8 cellular contexts compared by ENCODE assay signal in the genomic region with DNA sequence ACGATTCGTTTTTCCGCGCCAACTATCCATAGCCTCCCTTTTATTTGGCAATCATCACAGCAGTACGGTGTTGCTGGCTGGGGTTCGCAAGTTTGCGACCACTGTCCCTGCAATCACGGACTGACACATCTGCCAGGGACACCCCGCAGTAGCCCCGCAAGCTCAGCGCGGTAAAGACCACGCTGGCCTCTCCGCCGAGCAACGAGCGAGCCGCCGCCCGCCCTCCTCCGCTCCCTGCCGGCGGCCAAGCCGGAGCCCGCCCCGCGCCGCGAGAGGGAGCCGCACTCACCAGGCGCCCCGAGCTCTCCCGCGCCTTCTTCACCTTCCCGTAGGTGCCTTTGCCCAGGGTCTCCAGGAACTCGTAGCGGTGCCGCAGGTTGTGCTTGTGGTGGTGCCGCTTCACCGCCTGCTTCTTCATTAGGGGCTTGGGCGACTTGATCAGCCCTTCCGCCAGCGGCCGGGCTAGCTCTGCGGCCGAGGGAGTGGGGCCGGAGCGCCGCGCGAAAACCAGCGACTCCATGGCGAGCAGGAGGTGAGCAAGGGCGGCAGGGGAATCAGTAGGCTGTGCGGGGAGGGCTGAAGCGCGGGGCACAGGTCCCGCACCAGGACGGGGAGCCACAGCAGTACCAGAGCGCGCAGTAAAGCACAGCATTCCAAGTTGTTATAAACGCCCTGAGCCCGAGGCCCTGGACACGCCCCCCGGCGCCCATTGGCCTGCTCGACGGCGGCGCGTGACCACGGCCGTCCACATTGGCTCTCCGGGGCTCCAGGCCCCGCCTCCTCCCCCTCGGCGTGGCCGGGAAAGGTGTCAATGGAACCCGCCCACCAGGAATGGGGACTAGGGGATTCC. TPM values are rescaled to one million over a fixed set of nuclear protein-coding genes. Genes with fewer than 3 reads are reported as not detected.
A peak's percentile ranks its signal among the peaks of the same experiment; 100 is the strongest.
DNase-seq lines count a peak whose midpoint lies in the region; ATAC-seq and TF ChIP-seq lines count a peak whose summit lies in the region.

A gene (minus strand): TSS at position 637 of the 850 bp plus-strand sequence. CDS start 117 bp downstream, at position 520.

- TF ChIP-seq CTCF in HCT116 (IDR thresholded peaks at IDR 0.05 in 2 of 3, conservative IDR thresholded peaks at IDR 0.05 in 1 of 3; ENCODE audit: borderline replicate concordance in 1 of 3, insufficient read depth in 1 of 3, low read depth in 2 of 3, low read length in 2 of 3) (peak in 2 of 3 experiments; percentile 14 to 29; a peak in 3 of 6 replicates), coronary artery (IDR thresholded peaks at IDR 0.05) (no peak)

- H3K79me2 ChIP-seq in HCT116 (ENCODE audit: insufficient read depth, low read length), result peaks cover 45% of the 10 kb centered on the region; the same call in 1 of the 2 replicates

- BruUV-seq in HCT116 (replicated peaks; lab: Mats Ljungman, UMichigan), result no TSS peak

- peaks cover 65% of the 10 kb centered on the region for H3K4me1 Mint-ChIP-seq in activated CD4-positive, alpha-beta T cell treated with anti-CD3 and anti-CD28 coated beads, Interleukin-2, amount 10 ng/mL, durations not matched to agents 7 days and 5 days

- DNase-seq in AML-193 (lab: John Stamatoyannopoulos, UW) (peak; percentile 3 to 22), HCT116 (ENCODE audit: low read depth, low spot score) (peak; percentile 80), NCI-H446 treated with DMSO at 0.1 percent for 48 hours (lab: John Stamatoyannopoulos, UW) (peak; percentile 57), coronary artery (ENCODE audit: low spot score) (peak; percentile 89), kidney tubule cell (ENCODE audit: low spot score) (peak; percentile 97), OCI-M2 (lab: John Stamatoyannopoulos, UW; ENCODE audit: unreplicated experiment) (no peak)
- DNase-seq in activated CD4-positive, alpha-beta T cell treated with anti-CD3 and anti-CD28 coated beads, Interleukin-2, amount 10 ng/mL, durations not matched to agents 7 days and 5 days, result peak; percentile 81
- peak; percentile 62 to 82 for DNase-seq in stimulated activated CD4-positive, alpha-beta T cell treated with anti-CD3 and anti-CD28 coated beads, Interleukin-15, amount 100 ng/mL, for 48 hours (ENCODE audit: low read depth in 2 of 2)

- H3K27me3 Mint-ChIP-seq in activated CD4-positive, alpha-beta T cell treated with anti-CD3 and anti-CD28 coated beads, Interleukin-2, amount 10 ng/mL, durations not matched to agents 7 days and 5 days, result peaks cover 6% of the 10 kb centered on the region

- no peaks in the 10 kb centered on the region for H3K27me3 ChIP-seq in HCT116 (ENCODE audit: insufficient read depth, low read length)

- TF ChIP-seq POLR2A in HCT116 (IDR thresholded peaks at IDR 0.05; ENCODE audit: borderline replicate concordance, extremely low read depth, insufficient read depth, insufficient read length), result peak; percentile 68

- H3K9me3 Mint-ChIP-seq in activated CD4-positive, alpha-beta T cell treated with anti-CD3 and anti-CD28 coated beads, Interleukin-2, amount 10 ng/mL, durations not matched to agents 7 days and 5 days, result no peaks in the 10 kb centered on the region

- H3K9me3 ChIP-seq in HCT116 (ENCODE audit: control insufficient read depth in 1 of 2, insufficient read depth in 1 of 2, low read depth in 1 of 2, low read length in 2 of 2), result no peaks in the 10 kb centered on the region

- H3K27ac Mint-ChIP-seq in activated CD4-positive, alpha-beta T cell treated with anti-CD3 and anti-CD28 coated beads, Interleukin-2, amount 10 ng/mL, durations not matched to agents 7 days and 5 days, result peak within 1 kb of the TSS; percentile 90

- H3K4me1 ChIP-seq in HCT116 (ENCODE audit: control insufficient read depth in 1 of 2, insufficient read depth in 2 of 2, low read length in 2 of 2), result peaks cover 44 to 62% of the 10 kb centered on the region in 2 experiments

- intact Hi-C loops in HCT116 (cut with micrococcal nuclease), result loop anchor here (1.0 kb wide), 1 partner anchor 48 kb away; no protein-coding TSS in a partner anchor

- POLR2A ChIA-PET in HCT116 (lab: Charles Lee), result interaction anchor here (0.9 to 1.2 kb wide), 2 partner anchors 23 to 50 kb away, joined by 3 to 5 read pairs; no protein-coding TSS in a partner anchor
- POLR2A ChIA-PET in activated CD4-positive, alpha-beta T cell treated with anti-CD3 and anti-CD28 coated beads, Interleukin-2, amount 10 ng/mL, durations not matched to agents 7 days and 5 days (lab: Charles Lee), result interaction anchor here (0.6 kb wide), 1 partner anchor 312 kb away, joined by 3 read pairs; no protein-coding TSS in a partner anchor

- peak; percentile 92 for ATAC-seq in HCT116

- H3K36me3 ChIP-seq in HCT116 (ENCODE audit: control insufficient read depth in 1 of 2, insufficient read depth in 2 of 2, low read length in 2 of 2), result no peaks in the 10 kb centered on the region

- H3K9ac ChIP-seq in HCT116 (ENCODE audit: low read length), result peak within 1 kb of the TSS; percentile 90

- H3K4me2 ChIP-seq in HCT116 (ENCODE audit: low read length), result peak within 1 kb of the TSS; percentile 100

- RAD21 ChIA-PET in HCT116 (lab: Charles Lee; ENCODE audit: low non-redundant PET in 1 of 2, low total read pairs in 2 of 2, uncharacterized antibody in 2 of 2, unreplicated experiment in 2 of 2), result interaction anchor here (0.6 to 2.1 kb wide), 4 partner anchors 20 to 48 kb away, joined by 3 to 9 read pairs (median 7); no protein-coding TSS in a partner anchor

- H3K36me3 Mint-ChIP-seq in activated CD4-positive, alpha-beta T cell treated with anti-CD3 and anti-CD28 coated beads, Interleukin-2, amount 10 ng/mL, durations not matched to agents 7 days and 5 days (ENCODE audit: low read depth), result peaks cover 26% of the 10 kb centered on the region

- H3K27ac ChIP-seq in HCT116 (ENCODE audit: low read depth, low read length) (peak within 1 kb of the TSS; percentile 77), coronary artery (peak within 1 kb of the TSS in 1 of 2 donors; percentile 52)

- no peaks in the 10 kb centered on the region for H4K20me1 ChIP-seq in HCT116 (ENCODE audit: insufficient read depth)

- CTCF ChIA-PET in HCT116 (lab: Charles Lee), result interaction anchor here (1.1 to 10.6 kb wide), 3 partner anchors 14 to 47 kb away, joined by 3 to 397 read pairs (median 5); no protein-coding TSS in a partner anchor
- CTCF ChIA-PET in activated CD4-positive, alpha-beta T cell treated with anti-CD3 and anti-CD28 coated beads, Interleukin-2, amount 10 ng/mL, durations not matched to agents 7 days and 5 days (lab: Charles Lee), result interaction anchor here (1.2 to 23.4 kb wide), 9 partner anchors 8 to 93 kb away, joined by 3 to 560 read pairs (median 5); a partner anchor contains a TSS

- peak within 1 kb of the TSS; percentile 79 for H2AFZ ChIP-seq in HCT116 (ENCODE audit: low read depth, low read length, poor library complexity, severe bottlenecking)

- TF ChIP-seq RAD21 in HCT116 (IDR thresholded peaks at IDR 0.05; ENCODE audit: low read depth), result no peak

- no peaks in the 10 kb centered on the region for H3K9me2 ChIP-seq in HCT116 (ENCODE audit: insufficient read depth)

- H3K4me3 ChIP-seq in HCT116 (replicated peaks in 1 of 2; ENCODE audit: low read depth in 1 of 2, low read length in 2 of 2), result peak within 1 kb of the TSS; percentile 78 to 95
- H3K4me3 ChIP-seq in coronary artery, result peak within 1 kb of the TSS; percentile 72

- peak within 1 kb of the TSS; percentile 98 for H3K4me3 Mint-ChIP-seq in activated CD4-positive, alpha-beta T cell treated with anti-CD3 and anti-CD28 coated beads, Interleukin-2, amount 10 ng/mL, durations not matched to agents 7 days and 5 days

TF ChIP-seq in HCT116, 20 proteins besides CTCF, POLR2A, EP300 and RAD21:
- no peak for TF ChIP-seq CEBPB (IDR thresholded peaks at IDR 0.05; ENCODE audit: low read depth)
- peak; percentile 90 for TF ChIP-seq POLR2AphosphoS5 (IDR thresholded peaks at IDR 0.05; ENCODE audit: low read depth, low read length)
- peak; percentile 71 for TF ChIP-seq CBX3 (IDR thresholded peaks at IDR 0.05; ENCODE audit: low read depth)
- TF ChIP-seq ZFX (IDR thresholded peaks at IDR 0.05), result peak; percentile 17; the same call in 1 of the 2 replicates
- peak; percentile 80 for TF ChIP-seq SP1 (IDR thresholded peaks at IDR 0.05; ENCODE audit: low read depth)
- TF ChIP-seq, protein P1, sequence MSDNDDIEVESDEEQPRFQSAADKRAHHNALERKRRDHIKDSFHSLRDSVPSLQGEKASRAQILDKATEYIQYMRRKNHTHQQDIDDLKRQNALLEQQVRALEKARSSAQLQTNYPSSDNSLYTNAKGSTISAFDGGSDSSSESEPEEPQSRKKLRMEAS (IDR thresholded peaks at IDR 0.05), result peak; percentile 94
- TF ChIP-seq SIN3A (IDR thresholded peaks at IDR 0.05; ENCODE audit: low read depth), result peak; percentile 60
- TF ChIP-seq EZH2phosphoT487 (IDR thresholded peaks at IDR 0.05; ENCODE audit: borderline replicate concordance), result no peak

RNA-seq across cellular contexts. Expression of the gene that starts here (rescaled TPM):
- 3.0 TPM for total RNA-seq in HCT116 (2021; ENCODE audit: unreplicated experiment)
- polyA plus RNA-seq in HCT116 (2012), result 1.4 and 1.5 TPM in 2 replicates
- 10 to 100 TPM; 12.1 to 12.7 TPM for total RNA-seq in activated CD4-positive, alpha-beta T cell treated with anti-CD3 and anti-CD28 coated beads, Interleukin-2, amount 10 ng/mL, durations not matched to agents 7 days and 5 days
